In genomic region chr13:95629071-95629470, GRCh38 we compare ENCODE assay signal across 9 cellular contexts. TPM values are rescaled to one million over a fixed set of nuclear protein-coding genes. Genes with fewer than 3 reads are reported as not detected.
"Had no signal": no experiment of that assay in that cellular context is flagged by ENCODE, and none has a peak within 500 bp of the region (broad histone marks: within the 10 kb centered on the region; RNA-seq: fewer than 3 reads in every experiment).

No MANE protein-coding gene starts in this region.

- H3K4me1 Mint-ChIP-seq: IgD-negative memory B cell had no signal

- H3K27ac Mint-ChIP-seq: IgD-negative memory B cell had no signal

- ATAC-seq: HCT116, HepG2 had no signal

- FAIRE-seq: HepG2 had no signal

- DNase-seq: GM23248, GOT3, H7, HFFc6, KBM-7 had no signal

- H3K9me3 Mint-ChIP-seq: HFFc6 had no signal

- H3K36me3 Mint-ChIP-seq: IgD-negative memory B cell had no signal

- H3K4me3 Mint-ChIP-seq: HFFc6, IgD-negative memory B cell had no signal

RNA-seq across cellular contexts. Expression of gene DZIP1, which starts 15.4 kb away (rescaled TPM):
- total RNA-seq: HT-29 had no signal
